ENCODE assay signal across 9 cellular contexts in genomic region chr14:61537567-61538463, GRCh38.
DNase-seq lines count a peak whose midpoint lies in the region; ATAC-seq lines count a peak whose summit lies in the region.
"Had no signal": no experiment of that assay in that cellular context is flagged by ENCODE, and none has a peak within 500 bp of the region (broad histone marks: within the 10 kb centered on the region; RNA-seq: fewer than 3 reads in every experiment).

No MANE protein-coding gene starts in this region.

- ATAC-seq in HG02884 (IDR thresholded peaks at IDR 0.05; ENCODE audit: unreplicated experiment), result no peak

- H3K27me3 ChIP-seq in adipocyte (replicated peaks; ENCODE audit: control insufficient read depth, insufficient read depth, low read length), result no peaks in the 10 kb centered on the region

- H3K9me3 ChIP-seq in adipocyte (ENCODE audit: control insufficient read depth, low read length), result no peaks in the 10 kb centered on the region

- H3K4me3 ChIP-seq in adipocyte (ENCODE audit: low read length), result no peak overlapping the region

- DNase-seq in SIG-M5 treated with dmso at 0.1 percent for 504 hours (lab: John Stamatoyannopoulos, UW; ENCODE audit: unreplicated experiment), result peak; percentile 81
- no peak for DNase-seq in SIG-M5 (lab: John Stamatoyannopoulos, UW)
- peak; percentile 72 for DNase-seq in NCI-H345 (lab: John Stamatoyannopoulos, UW)
- DNase-seq in adipocyte (ENCODE audit: low read depth), result peak; percentile 76
- peak; percentile 88 for DNase-seq in iris pigment epithelial cell (ENCODE audit: low read depth)
- peak in 2 of 3 experiments; percentile 34 to 45 for DNase-seq in stimulated activated CD4-positive, alpha-beta T cell treated with anti-CD3 and anti-CD28 coated beads, TNF-alpha, amount 100 ng/mL, for 4 hours (ENCODE audit: low read depth in 3 of 3)
- DNase-seq in Kasumi-1 (lab: John Stamatoyannopoulos, UW), result no peak
- DNase-seq: stimulated activated naive B cell treated with anti-CD40 and anti-IgM and Interleukin-4, amounts not matched to agents 10 μg/mL and 1 μg/mL and 100 μg/mL, for 72 hours had no signal

- H3K9ac ChIP-seq in adipocyte (ENCODE audit: low read length), result peak overlapping the region; percentile 2

- H3K36me3 ChIP-seq in adipocyte (ENCODE audit: control insufficient read depth, insufficient read depth, low read length, severe bottlenecking), result no peaks in the 10 kb centered on the region

- H3K4me1 ChIP-seq in adipocyte (ENCODE audit: control insufficient read depth, insufficient read depth, low read length), result peaks cover 31% of the 10 kb centered on the region

Comparison
In these comparisons a context has a peak if more than half of its experiments do, and no peak if none do; other contexts are left out.
1. DNase-seq: peak in SIG-M5 treated with dmso at 0.1 percent for 504 hours (single experiment), NCI-H345 (single experiment), adipocyte (single experiment), iris pigment epithelial cell (single experiment) and stimulated activated CD4-positive, alpha-beta T cell treated with anti-CD3 and anti-CD28 coated beads, TNF-alpha, amount 100 ng/mL, for 4 hours (2 of 3); none in SIG-M5 (single experiment) and Kasumi-1 (0 of 2).